Comparison of ENCODE assay signal across 18 cellular contexts in the genomic region with DNA sequence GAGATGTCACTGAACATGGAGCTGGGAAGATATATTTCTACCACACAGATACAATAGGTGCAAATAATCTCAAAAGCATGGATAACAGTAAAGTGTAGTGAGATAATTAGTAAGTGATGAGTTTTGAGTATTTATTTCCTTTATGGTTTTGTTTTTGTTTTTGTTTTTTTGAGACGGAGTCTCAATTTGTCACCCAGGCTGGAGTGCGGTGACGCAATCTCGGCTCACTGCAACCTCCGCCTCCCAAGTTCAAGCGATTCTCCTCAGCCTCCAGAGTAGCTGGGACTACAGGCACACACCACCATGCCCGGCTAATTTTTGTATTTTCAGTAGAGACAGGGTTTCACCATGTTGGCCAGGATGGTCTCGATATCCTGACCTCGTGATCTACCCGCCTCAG. TPM values are rescaled to one million over a fixed set of nuclear protein-coding genes. Genes with fewer than 3 reads are reported as not detected.
"Had no signal": no experiment of that assay in that cellular context is flagged by ENCODE, and none has a peak within 500 bp of the region (broad histone marks: within the 10 kb centered on the region; RNA-seq: fewer than 3 reads in every experiment).

No MANE protein-coding gene starts in this region.

RNA-seq across cellular contexts. Expression of gene TP53TG5, which starts 27.3 kb away (rescaled TPM):
- total RNA-seq: natural killer cell treated with Interleukin-12 subunit alpha and Interleukin-12 subunit beta and Interleukin-15 and Interleukin-18, amount 100 ng/mL, for 72 hours; neural crest cell; osteocyte; progenitor cell of endocrine pancreas; renal cortical epithelial cell; right lobe of liver; smooth muscle cell; upper lobe of left lung; vagina had no signal
- polyA plus RNA-seq: pancreas had no signal

RNA-seq across cellular contexts. Expression of gene MATN4, which starts 42.7 kb away (rescaled TPM):
- total RNA-seq: naive thymus-derived CD8-positive, alpha-beta T cell; neural crest cell; osteocyte; progenitor cell of endocrine pancreas; psoas muscle; renal cortical epithelial cell; right lobe of liver; smooth muscle cell; spleen; transverse colon; ureter; vagina had no signal
- polyA plus RNA-seq: naive thymus-derived CD8-positive, alpha-beta T cell; psoas muscle; smooth muscle cell had no signal

RNA-seq across cellular contexts. Expression of gene RBPJL, which starts 44.2 kb away (rescaled TPM):
- total RNA-seq: naive thymus-derived CD8-positive, alpha-beta T cell; natural killer cell treated with Interleukin-12 subunit alpha and Interleukin-12 subunit beta and Interleukin-15 and Interleukin-18, amount 100 ng/mL, for 72 hours; neural crest cell; omental fat pad; osteocyte; renal cortical epithelial cell; right cardiac atrium; right lobe of liver; smooth muscle cell; spleen; suprapubic skin; transverse colon; ureter; vagina had no signal
- polyA plus RNA-seq: naive thymus-derived CD8-positive, alpha-beta T cell; right cardiac atrium; smooth muscle cell had no signal
